Comparison of ENCODE assay signal across 18 cellular contexts in genomic region chrX:46788902-46789301, GRCh38. TPM values are rescaled to one million over a fixed set of nuclear protein-coding genes. Genes with fewer than 3 reads are reported as not detected.
A peak's percentile ranks its signal among the peaks of the same experiment; 100 is the strongest.
DNase-seq lines count a peak whose midpoint lies in the region; ATAC-seq and TF ChIP-seq lines count a peak whose summit lies in the region.
"Had no signal": no experiment of that assay in that cellular context is flagged by ENCODE, and none has a peak within 500 bp of the region (broad histone marks: within the 10 kb centered on the region; RNA-seq: fewer than 3 reads in every experiment).

No MANE protein-coding gene starts in this region.

- no peak overlapping the region for H3K27ac Mint-ChIP-seq in activated CD8-positive, alpha-beta T cell treated with anti-CD3 and anti-CD28 coated beads for 36 hours
- H3K27ac Mint-ChIP-seq: activated naive CD8-positive, alpha-beta T cell; B cell had no signal

- CTCF ChIA-PET in activated CD8-positive, alpha-beta T cell treated with anti-CD3 and anti-CD28 coated beads for 36 hours (lab: Charles Lee), result interaction anchor here (2.5 kb wide), 1 partner anchor 29 kb away, joined by 7 read pairs; no protein-coding TSS in a partner anchor

- H3K27ac ChIP-seq in brain microvascular endothelial cell, result peak overlapping the region; percentile 19
- H3K27ac ChIP-seq: ovary, RWPE1, suprapubic skin had no signal

- no peak overlapping the region for H3K4me3 ChIP-seq in brain microvascular endothelial cell (ENCODE audit: low read depth, low read length)
- H3K4me3 ChIP-seq: ovary, suprapubic skin had no signal

- intact Hi-C loops in activated CD8-positive, alpha-beta T cell treated with anti-CD3 and anti-CD28 coated beads for 36 hours (cut with micrococcal nuclease), result no loop called here

- TF ChIP-seq CTCF in brain microvascular endothelial cell (IDR thresholded peaks at IDR 0.05; ENCODE audit: low read depth, low read length, missing control alignments), result no peak
- TF ChIP-seq CTCF in GM20000 (IDR thresholded peaks at IDR 0.05; ENCODE audit: extremely low read depth, missing control alignments), result no peak
- TF ChIP-seq CTCF in activated CD8-positive, alpha-beta T cell treated with anti-CD3 and anti-CD28 coated beads for 36 hours (IDR thresholded peaks at IDR 0.05), result no peak

- H3K27me3 Mint-ChIP-seq in activated CD8-positive, alpha-beta T cell treated with anti-CD3 and anti-CD28 coated beads for 36 hours, result no peaks in the 10 kb centered on the region
- H3K27me3 Mint-ChIP-seq: activated naive CD8-positive, alpha-beta T cell; B cell had no signal

- H3K4me3 Mint-ChIP-seq in activated CD8-positive, alpha-beta T cell treated with anti-CD3 and anti-CD28 coated beads for 36 hours, result no peak overlapping the region
- H3K4me3 Mint-ChIP-seq: activated naive CD8-positive, alpha-beta T cell; B cell had no signal

- peak; percentile 63 for DNase-seq in AG20443 (ENCODE audit: low spot score)
- peak; percentile 37 for DNase-seq in HCEC 1CT
- DNase-seq in brain microvascular endothelial cell, result peak; percentile 37
- DNase-seq in islet precursor cell, result peak; percentile 66
- no peak for DNase-seq in 8988T
- DNase-seq in GM20000 (ENCODE audit: low spot score), result no peak
- no peak for DNase-seq in activated CD8-positive, alpha-beta T cell treated with anti-CD3 and anti-CD28 coated beads for 36 hours
- DNase-seq: effector CD4-positive, alpha-beta T cell; ovary; stimulated activated CD4-positive, alpha-beta T cell treated with anti-CD3 and anti-CD28 coated beads, Interleukin-2, amount 100 ng/mL, for 24 hours; SW 1271 had no signal

- no peaks in the 10 kb centered on the region for H3K36me3 ChIP-seq in brain microvascular endothelial cell (replicated peaks)
- H3K36me3 ChIP-seq: ovary, suprapubic skin had no signal

- H3K4me1 Mint-ChIP-seq in activated CD8-positive, alpha-beta T cell treated with anti-CD3 and anti-CD28 coated beads for 36 hours (ENCODE audit: low read depth), result peaks cover 20% of the 10 kb centered on the region

- no peaks in the 10 kb centered on the region for H3K9me3 Mint-ChIP-seq in activated CD8-positive, alpha-beta T cell treated with anti-CD3 and anti-CD28 coated beads for 36 hours

- no peaks in the 10 kb centered on the region for H3K36me3 Mint-ChIP-seq in activated CD8-positive, alpha-beta T cell treated with anti-CD3 and anti-CD28 coated beads for 36 hours (ENCODE audit: low read depth)
- H3K36me3 Mint-ChIP-seq: activated naive CD8-positive, alpha-beta T cell had no signal

- no peak for ATAC-seq in HG03439 (IDR thresholded peaks at IDR 0.05; ENCODE audit: unreplicated experiment)
- no peak for ATAC-seq in activated CD8-positive, alpha-beta T cell treated with anti-CD3 and anti-CD28 coated beads for 36 hours
- ATAC-seq: HCT116, sciatic nerve had no signal

- POLR2A ChIA-PET in activated CD8-positive, alpha-beta T cell treated with anti-CD3 and anti-CD28 coated beads for 36 hours (lab: Charles Lee), result no interaction called here

- in situ Hi-C loops in brain microvascular endothelial cell (cut with HindIII; ENCODE audit: low pct_ligation_motif_present, low sequenced_read_pairs), result no loop called here

- H3K27me3 ChIP-seq in brain microvascular endothelial cell (replicated peaks), result no peaks in the 10 kb centered on the region
- H3K27me3 ChIP-seq: ovary, suprapubic skin had no signal

RNA-seq across cellular contexts. Expression of gene SLC9A7, which starts 30.0 kb away (rescaled TPM):
- 10 to 100 TPM; 16.9 to 17.0 TPM for total RNA-seq in activated CD8-positive, alpha-beta T cell treated with anti-CD3 and anti-CD28 coated beads for 36 hours

RNA-seq across cellular contexts. Expression of gene RP2, which starts 47.9 kb away (rescaled TPM):
- 1 to 10 TPM; 5.1 to 5.5 TPM for total RNA-seq in activated CD8-positive, alpha-beta T cell treated with anti-CD3 and anti-CD28 coated beads for 36 hours

Comparison
In these comparisons a context has a peak if more than half of its experiments do, and no peak if none do; other contexts are left out.
1. DNase-seq: peak in AG20443 (single experiment), HCEC 1CT (single experiment), brain microvascular endothelial cell (single experiment) and islet precursor cell (single experiment); none in 8988T (single experiment), GM20000 (single experiment) and activated CD8-positive, alpha-beta T cell treated with anti-CD3 and anti-CD28 coated beads for 36 hours (single experiment).